1 cellular context compared by ENCODE assay signal in the genomic region with DNA sequence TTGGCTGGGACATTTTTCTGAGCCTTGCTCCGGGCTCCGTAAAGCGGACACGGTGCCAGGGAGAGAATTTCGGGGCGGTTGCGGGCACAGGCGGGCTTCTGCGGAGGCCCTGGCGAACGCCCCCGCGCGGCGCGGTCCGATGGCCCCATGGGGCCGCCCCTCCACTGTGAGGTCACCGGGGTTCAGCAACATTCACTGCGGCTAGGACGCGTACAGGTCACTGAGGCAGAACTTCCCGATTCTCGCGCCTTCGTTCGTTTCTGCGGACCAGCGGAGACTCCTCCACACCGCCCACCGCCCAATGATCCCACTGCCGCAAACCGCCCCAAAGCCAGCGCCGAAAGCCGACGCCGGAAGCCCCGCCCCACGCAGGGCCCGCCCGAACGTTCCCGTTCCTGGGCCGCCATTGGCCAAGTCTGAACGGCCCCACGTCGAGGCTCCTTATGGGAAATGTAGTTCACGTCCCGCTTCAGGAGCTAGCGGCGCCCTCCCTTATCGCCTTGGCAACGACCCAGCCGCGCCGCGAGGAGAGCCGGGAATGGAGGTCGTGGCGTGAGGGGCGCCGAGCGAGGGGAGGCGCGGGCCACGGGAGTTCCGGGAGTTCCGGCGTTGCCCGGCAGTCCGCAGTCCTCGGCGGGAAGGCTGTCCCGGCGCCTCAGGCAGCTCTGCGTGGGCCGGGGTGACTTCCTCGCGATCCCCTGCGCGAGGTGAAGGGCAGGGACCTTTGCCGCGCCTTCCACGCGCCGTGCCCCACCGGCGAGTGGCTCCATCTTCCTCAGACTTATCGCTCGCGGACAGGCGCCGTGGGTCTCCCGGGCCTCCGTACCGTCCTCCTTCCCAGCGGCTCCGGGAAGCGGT.
A peak's percentile ranks its signal among the peaks of the same experiment; 100 is the strongest.
TF ChIP-seq lines count a peak whose summit lies in the region.

TSS of gene ZNF584 (plus strand) at position 498 of the 858 bp plus-strand sequence. CDS start 499 bp downstream, outside the sequence.

TF ChIP-seq in HEK293, 187 proteins besides CTCF, POLR2A, EP300 and RAD21 (continued from another document and continues in another):
- TF ChIP-seq PRDM2 (tag by site-specific recombination; IDR thresholded peaks at IDR 0.05; ENCODE audit: borderline replicate concordance) (0 out of 2 replicates have a peak, but pooled peaks have one; percentile 32), ZNF302 (tag by site-specific recombination; IDR thresholded peaks at IDR 0.05; ENCODE audit: low read depth) (no peak), IKZF3 (tag by site-specific recombination; IDR thresholded peaks at IDR 0.05) (peak; percentile 37; the same call in 1 of the 2 replicates), ZNF654 (tag by site-specific recombination; IDR thresholded peaks at IDR 0.05; ENCODE audit: low read depth) (no peak), ZNF623 (tag by site-specific recombination; IDR thresholded peaks at IDR 0.05) (no peak), ZNF449 (tag by site-specific recombination; IDR thresholded peaks at IDR 0.05) (no peak), ZNF48 (tag by site-specific recombination; IDR thresholded peaks at IDR 0.05) (no peak), ZNF626 (tag by site-specific recombination; IDR thresholded peaks at IDR 0.05) (no peak), ZNF518A (tag by site-specific recombination; conservative IDR thresholded peaks at IDR 0.05; ENCODE audit: low read depth) (no peak), ZSCAN30 (tag by site-specific recombination; IDR thresholded peaks at IDR 0.05) (peak; percentile 65), ZNF426 (tag by site-specific recombination; IDR thresholded peaks at IDR 0.05) (no peak), ZNF266 (tag by site-specific recombination; IDR thresholded peaks at IDR 0.05; ENCODE audit: low read depth) (no peak), ZXDB (tag by site-specific recombination; IDR thresholded peaks at IDR 0.05) (0 out of 2 replicates have a peak, but pooled peaks have one; percentile 64), TSHZ1 (tag by site-specific recombination; IDR thresholded peaks at IDR 0.05; ENCODE audit: borderline replicate concordance) (no peak), ZNF174 (tag by site-specific recombination; IDR thresholded peaks at IDR 0.05) (no peak), SETDB1 (IDR thresholded peaks at IDR 0.05; ENCODE audit: insufficient read length, low read length) (no peak), ZNF169 (tag by site-specific recombination; IDR thresholded peaks at IDR 0.05) (no peak), WT1 (tag by site-specific recombination; IDR thresholded peaks at IDR 0.05) (peak; percentile 56; the same call in 1 of the 2 replicates), ZNF560 (tag by site-specific recombination; IDR thresholded peaks at IDR 0.05; ENCODE audit: borderline replicate concordance) (no peak), SALL2 (tag by site-specific recombination; IDR thresholded peaks at IDR 0.05; ENCODE audit: borderline replicate concordance) (no peak), ZBTB11 (tag by site-specific recombination; conservative IDR thresholded peaks at IDR 0.05; ENCODE audit: low read depth) (peak; percentile 53), ATF2 (tag by site-specific recombination; IDR thresholded peaks at IDR 0.05; ENCODE audit: low read depth) (no peak), KLF9 (tag by site-specific recombination; IDR thresholded peaks at IDR 0.05; ENCODE audit: low read depth) (peak; percentile 80), ZNF510 (tag by site-specific recombination; IDR thresholded peaks at IDR 0.05; ENCODE audit: insufficient replicate concordance) (no peak)
- TF ChIP-seq, protein P1, sequence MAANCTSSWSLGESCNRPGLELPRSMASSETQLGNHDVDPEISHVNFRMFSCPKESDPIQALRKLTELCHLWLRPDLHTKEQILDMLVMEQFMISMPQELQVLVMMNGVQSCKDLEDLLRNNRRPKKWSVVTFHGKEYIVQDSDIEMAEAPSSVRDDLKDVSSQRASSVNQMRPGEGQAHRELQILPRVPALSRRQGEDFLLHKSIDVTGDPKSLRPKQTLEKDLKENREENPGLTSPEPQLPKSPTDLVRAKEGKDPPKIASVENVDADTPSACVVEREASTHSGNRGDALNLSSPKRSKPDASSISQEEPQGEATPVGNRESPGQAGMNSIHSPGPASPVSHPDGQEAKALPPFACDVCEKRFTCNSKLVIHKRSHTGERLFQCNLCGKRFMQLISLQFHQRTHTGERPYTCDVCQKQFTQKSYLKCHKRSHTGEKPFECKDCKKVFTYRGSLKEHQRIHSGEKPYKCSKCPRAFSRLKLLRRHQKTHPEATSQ (tag by site-specific recombination; IDR thresholded peaks at IDR 0.05) = 0 out of 2 replicates have a peak, but pooled peaks have one; percentile 27
